ENCODE assay signal across 1 cellular context in genomic region chr11:76152086-76152658, GRCh38.
A peak's percentile ranks its signal among the peaks of the same experiment; 100 is the strongest.
TF ChIP-seq lines count a peak whose summit lies in the region.

No MANE protein-coding gene starts in this region.

TF ChIP-seq in K562, 482 proteins besides CTCF, POLR2A, EP300 and RAD21 (continued from another document and continues in another):
- TF ChIP-seq CREB3L1 (IDR thresholded peaks at IDR 0.05; ENCODE audit: borderline replicate concordance, low read depth) (no peak), ZNF511 (CRISPR knock-in tag; IDR thresholded peaks at IDR 0.05) (peak; percentile 74; the same call in 1 of the 2 replicates), CBFA2T2 (conservative IDR thresholded peaks at IDR 0.05) (no peak), CAMTA2 (CRISPR knock-in tag; conservative IDR thresholded peaks at IDR 0.05) (no peak), CSDE1 (IDR thresholded peaks at IDR 0.05) (no peak), CHAMP1 (IDR thresholded peaks at IDR 0.05) (no peak), ZBTB12 (CRISPR knock-in tag; IDR thresholded peaks at IDR 0.05) (no peak), ELF4 (CRISPR knock-in tag; IDR thresholded peaks at IDR 0.05) (no peak), TCF15 (CRISPR knock-in tag; IDR thresholded peaks at IDR 0.05) (no peak), SIRT6 (IDR thresholded peaks at IDR 0.05; ENCODE audit: low read depth, low read length) (no peak), SOX6 (IDR thresholded peaks at IDR 0.05) (no peak), TAF15 (IDR thresholded peaks at IDR 0.05; ENCODE audit: low read depth, low read length) (no peak), ETS2 (tag; IDR thresholded peaks at IDR 0.05; ENCODE audit: borderline replicate concordance, poor library complexity, severe bottlenecking) (no peak), SIX5 (IDR thresholded peaks at IDR 0.05; ENCODE audit: borderline replicate concordance in 1 of 2, insufficient read depth in 1 of 2, low read depth in 1 of 2, low read length in 2 of 2) (no peak), ZMIZ1 (IDR thresholded peaks at IDR 0.05; ENCODE audit: low read depth in 2 of 2, low read length in 2 of 2) (no peak), FOS (IDR thresholded peaks at IDR 0.05; ENCODE audit: extremely low read depth, insufficient read length) (no peak), ARNT (IDR thresholded peaks at IDR 0.05) (peak in 1 of 2 experiments; percentile 59; a peak in 1 of 4 replicates), ZNF232 (CRISPR knock-in tag; IDR thresholded peaks at IDR 0.05) (no peak), CREBBP (IDR thresholded peaks at IDR 0.05; ENCODE audit: low read depth, low read length) (no peak), TRIM28 (IDR thresholded peaks at IDR 0.05) (no peak), NCOA6 (IDR thresholded peaks at IDR 0.05) (no peak), ZBTB7A (IDR thresholded peaks at IDR 0.05; ENCODE audit: borderline replicate concordance, control insufficient read depth, low read depth, low read length) (peak; percentile 20; the same call in 1 of the 2 replicates), CEBPG (CRISPR knock-in tag; IDR thresholded peaks at IDR 0.05) (no peak), CEBPG (tag; conservative IDR thresholded peaks at IDR 0.05 in 1 of 2, IDR thresholded peaks at IDR 0.05 in 1 of 2) (no peak), ZNF146 (CRISPR knock-in tag; IDR thresholded peaks at IDR 0.05; ENCODE audit: unreplicated experiment) (no peak), FOXO4 (CRISPR knock-in tag; IDR thresholded peaks at IDR 0.05) (no peak), GABPA (tag; conservative IDR thresholded peaks at IDR 0.05; ENCODE audit: low read depth) (no peak), ZBTB1 (CRISPR knock-in tag; IDR thresholded peaks at IDR 0.05; ENCODE audit: borderline replicate concordance, low read depth) (no peak), PTTG1 (tag; IDR thresholded peaks at IDR 0.05; ENCODE audit: low read depth) (no peak), NCOR1 (IDR thresholded peaks at IDR 0.05) (no peak), SRSF3 (IDR thresholded peaks at IDR 0.05; ENCODE audit: insufficient read depth, low read length) (no peak), ZNF263 (CRISPR knock-in tag; IDR thresholded peaks at IDR 0.05; ENCODE audit: borderline replicate concordance) (0 out of 2 replicates have a peak, but pooled peaks have one; percentile 26), NR2C1 (IDR thresholded peaks at IDR 0.05) (no peak), NR2C1 (tag; IDR thresholded peaks at IDR 0.05) (no peak), POLR2AphosphoS5 (IDR thresholded peaks at IDR 0.05; ENCODE audit: control insufficient read depth, insufficient read depth, low read depth, low read length) (no peak), PTRF (tag; IDR thresholded peaks at IDR 0.05) (no peak), OTX1 (CRISPR knock-in tag; IDR thresholded peaks at IDR 0.05) (no peak), NFE2L1 (tag; IDR thresholded peaks at IDR 0.05; ENCODE audit: borderline replicate concordance, low read depth) (no peak), ZNF212 (CRISPR knock-in tag; IDR thresholded peaks at IDR 0.05) (no peak), ZNF561 (CRISPR knock-in tag; conservative IDR thresholded peaks at IDR 0.05) (no peak), ARID1B (IDR thresholded peaks at IDR 0.05) (no peak; the same call in 1 of the 2 replicates), RUNX1 (IDR thresholded peaks at IDR 0.05; ENCODE audit: low read depth) (no peak), SETDB1 (IDR thresholded peaks at IDR 0.05; ENCODE audit: low read length) (no peak), SAFB2 (IDR thresholded peaks at IDR 0.05; ENCODE audit: borderline replicate concordance, low read depth, low read length, severe bottlenecking) (no peak), MLLT1 (IDR thresholded peaks at IDR 0.05) (peak in 1 of 2 experiments; percentile 28; a peak in 1 of 4 replicates), CCNT2 (IDR thresholded peaks at IDR 0.05; ENCODE audit: borderline replicate concordance, extremely low read depth, insufficient read length, low read depth, low read length) (no peak), ZFP30 (CRISPR knock-in tag; IDR thresholded peaks at IDR 0.05; ENCODE audit: borderline replicate concordance) (no peak), E2F3 (CRISPR knock-in tag; IDR thresholded peaks at IDR 0.05) (peak; percentile 98), ZBED1 (IDR thresholded peaks at IDR 0.05) (no peak), ZC3H11A (IDR thresholded peaks at IDR 0.05; ENCODE audit: low read depth, low read length) (no peak), ZFX (CRISPR knock-in tag; IDR thresholded peaks at IDR 0.05) (no peak), HMGN3 (IDR thresholded peaks at IDR 0.05; ENCODE audit: borderline replicate concordance, extremely low read depth, insufficient read length, low read depth, low read length) (no peak), FOXP1 (CRISPR knock-in tag; IDR thresholded peaks at IDR 0.05) (0 out of 2 replicates have a peak, but pooled peaks have one; percentile 66), PHB (CRISPR knock-in tag; IDR thresholded peaks at IDR 0.05) (0 out of 2 replicates have a peak, but pooled peaks have one; percentile 9), THAP7 (CRISPR knock-in tag; IDR thresholded peaks at IDR 0.05) (no peak), MCM2 (IDR thresholded peaks at IDR 0.05; ENCODE audit: low read depth) (no peak)
